In the genomic region with DNA sequence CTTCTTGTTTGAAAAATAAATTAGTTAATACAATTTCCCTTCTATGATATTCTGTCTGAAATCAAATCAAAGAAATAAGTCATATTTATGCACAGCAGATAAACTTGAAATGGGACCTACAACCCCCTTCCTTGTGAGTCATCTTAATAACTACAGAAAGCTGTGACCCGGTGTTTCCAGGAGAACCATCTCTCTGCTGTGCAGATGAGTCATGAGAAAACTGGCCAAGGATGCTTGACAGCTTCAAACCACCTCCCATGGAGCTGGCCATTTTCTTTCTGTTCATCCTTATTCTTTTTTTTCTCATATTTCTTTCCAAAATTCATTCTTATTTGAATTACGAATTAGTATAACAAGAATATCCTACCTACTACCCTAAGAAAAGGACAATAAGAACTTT, we compare ENCODE assay signal across 1 cellular context.
TF ChIP-seq lines count a peak whose summit lies in the region.

No MANE protein-coding gene starts in this region.

TF ChIP-seq in SK-N-SH, 30 proteins besides CTCF, POLR2A, EP300 and RAD21 (continued from another document):
- TF ChIP-seq EZH2phosphoT487 (IDR thresholded peaks at IDR 0.05; ENCODE audit: borderline replicate concordance, low read depth) (no peak), POLR2AphosphoS5 (IDR thresholded peaks at IDR 0.05; ENCODE audit: low read depth, low read length) (peak; percentile 36; the same call in 1 of the 2 replicates), YY1 (IDR thresholded peaks at IDR 0.05; ENCODE audit: low read depth) (peak; percentile 40; the same call in 1 of the 2 replicates), SIN3A (IDR thresholded peaks at IDR 0.05; ENCODE audit: borderline replicate concordance, low read depth, low read length) (no peak), RFX5 (IDR thresholded peaks at IDR 0.05; ENCODE audit: low read length) (no peak), TCF12 (IDR thresholded peaks at IDR 0.05) (peak; percentile 78), FOXJ3 (CRISPR knock-in tag; IDR thresholded peaks at IDR 0.05) (no peak), GABPA (IDR thresholded peaks at IDR 0.05; ENCODE audit: low read depth) (no peak), FOSL2 (IDR thresholded peaks at IDR 0.05; ENCODE audit: borderline replicate concordance, low read depth) (peak; percentile 97), MXI1 (IDR thresholded peaks at IDR 0.05; ENCODE audit: low read depth, low read length) (no peak), MEF2A (IDR thresholded peaks at IDR 0.05; ENCODE audit: borderline replicate concordance, low read depth) (no peak), SMC3 (IDR thresholded peaks at IDR 0.05; ENCODE audit: low read depth, low read length) (no peak), TEAD4 (IDR thresholded peaks at IDR 0.05; ENCODE audit: borderline replicate concordance, insufficient read depth) (peak; percentile 22; the same call in 1 of the 2 replicates), NRF1 (IDR thresholded peaks at IDR 0.05; ENCODE audit: low read depth, low read length) (no peak), NFIC (IDR thresholded peaks at IDR 0.05; ENCODE audit: borderline replicate concordance) (peak; percentile 71), RCOR1 (IDR thresholded peaks at IDR 0.05; ENCODE audit: low read length) (no peak)
- TF ChIP-seq, protein P1, sequence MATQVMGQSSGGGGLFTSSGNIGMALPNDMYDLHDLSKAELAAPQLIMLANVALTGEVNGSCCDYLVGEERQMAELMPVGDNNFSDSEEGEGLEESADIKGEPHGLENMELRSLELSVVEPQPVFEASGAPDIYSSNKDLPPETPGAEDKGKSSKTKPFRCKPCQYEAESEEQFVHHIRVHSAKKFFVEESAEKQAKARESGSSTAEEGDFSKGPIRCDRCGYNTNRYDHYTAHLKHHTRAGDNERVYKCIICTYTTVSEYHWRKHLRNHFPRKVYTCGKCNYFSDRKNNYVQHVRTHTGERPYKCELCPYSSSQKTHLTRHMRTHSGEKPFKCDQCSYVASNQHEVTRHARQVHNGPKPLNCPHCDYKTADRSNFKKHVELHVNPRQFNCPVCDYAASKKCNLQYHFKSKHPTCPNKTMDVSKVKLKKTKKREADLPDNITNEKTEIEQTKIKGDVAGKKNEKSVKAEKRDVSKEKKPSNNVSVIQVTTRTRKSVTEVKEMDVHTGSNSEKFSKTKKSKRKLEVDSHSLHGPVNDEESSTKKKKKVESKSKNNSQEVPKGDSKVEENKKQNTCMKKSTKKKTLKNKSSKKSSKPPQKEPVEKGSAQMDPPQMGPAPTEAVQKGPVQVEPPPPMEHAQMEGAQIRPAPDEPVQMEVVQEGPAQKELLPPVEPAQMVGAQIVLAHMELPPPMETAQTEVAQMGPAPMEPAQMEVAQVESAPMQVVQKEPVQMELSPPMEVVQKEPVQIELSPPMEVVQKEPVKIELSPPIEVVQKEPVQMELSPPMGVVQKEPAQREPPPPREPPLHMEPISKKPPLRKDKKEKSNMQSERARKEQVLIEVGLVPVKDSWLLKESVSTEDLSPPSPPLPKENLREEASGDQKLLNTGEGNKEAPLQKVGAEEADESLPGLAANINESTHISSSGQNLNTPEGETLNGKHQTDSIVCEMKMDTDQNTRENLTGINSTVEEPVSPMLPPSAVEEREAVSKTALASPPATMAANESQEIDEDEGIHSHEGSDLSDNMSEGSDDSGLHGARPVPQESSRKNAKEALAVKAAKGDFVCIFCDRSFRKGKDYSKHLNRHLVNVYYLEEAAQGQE (IDR thresholded peaks at IDR 0.05; ENCODE audit: low read depth, low read length) = 0 out of 2 replicates have a peak, but pooled peaks have one; percentile 12
- TF ChIP-seq, protein P2, sequence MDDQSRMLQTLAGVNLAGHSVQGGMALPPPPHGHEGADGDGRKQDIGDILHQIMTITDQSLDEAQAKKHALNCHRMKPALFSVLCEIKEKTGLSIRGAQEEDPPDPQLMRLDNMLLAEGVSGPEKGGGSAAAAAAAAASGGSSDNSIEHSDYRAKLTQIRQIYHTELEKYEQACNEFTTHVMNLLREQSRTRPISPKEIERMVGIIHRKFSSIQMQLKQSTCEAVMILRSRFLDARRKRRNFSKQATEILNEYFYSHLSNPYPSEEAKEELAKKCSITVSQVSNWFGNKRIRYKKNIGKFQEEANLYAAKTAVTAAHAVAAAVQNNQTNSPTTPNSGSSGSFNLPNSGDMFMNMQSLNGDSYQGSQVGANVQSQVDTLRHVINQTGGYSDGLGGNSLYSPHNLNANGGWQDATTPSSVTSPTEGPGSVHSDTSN (IDR thresholded peaks at IDR 0.05) = peak; percentile 50
- TF ChIP-seq, protein P3, sequence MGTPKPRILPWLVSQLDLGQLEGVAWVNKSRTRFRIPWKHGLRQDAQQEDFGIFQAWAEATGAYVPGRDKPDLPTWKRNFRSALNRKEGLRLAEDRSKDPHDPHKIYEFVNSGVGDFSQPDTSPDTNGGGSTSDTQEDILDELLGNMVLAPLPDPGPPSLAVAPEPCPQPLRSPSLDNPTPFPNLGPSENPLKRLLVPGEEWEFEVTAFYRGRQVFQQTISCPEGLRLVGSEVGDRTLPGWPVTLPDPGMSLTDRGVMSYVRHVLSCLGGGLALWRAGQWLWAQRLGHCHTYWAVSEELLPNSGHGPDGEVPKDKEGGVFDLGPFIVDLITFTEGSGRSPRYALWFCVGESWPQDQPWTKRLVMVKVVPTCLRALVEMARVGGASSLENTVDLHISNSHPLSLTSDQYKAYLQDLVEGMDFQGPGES (IDR thresholded peaks at IDR 0.05; ENCODE audit: low read depth, low read length) = no peak
- TF ChIP-seq, protein P4, sequence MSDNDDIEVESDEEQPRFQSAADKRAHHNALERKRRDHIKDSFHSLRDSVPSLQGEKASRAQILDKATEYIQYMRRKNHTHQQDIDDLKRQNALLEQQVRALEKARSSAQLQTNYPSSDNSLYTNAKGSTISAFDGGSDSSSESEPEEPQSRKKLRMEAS (IDR thresholded peaks at IDR 0.05; ENCODE audit: low read depth) = 0 out of 2 replicates have a peak, but pooled peaks have one; percentile 25
- TF ChIP-seq, protein P5, sequence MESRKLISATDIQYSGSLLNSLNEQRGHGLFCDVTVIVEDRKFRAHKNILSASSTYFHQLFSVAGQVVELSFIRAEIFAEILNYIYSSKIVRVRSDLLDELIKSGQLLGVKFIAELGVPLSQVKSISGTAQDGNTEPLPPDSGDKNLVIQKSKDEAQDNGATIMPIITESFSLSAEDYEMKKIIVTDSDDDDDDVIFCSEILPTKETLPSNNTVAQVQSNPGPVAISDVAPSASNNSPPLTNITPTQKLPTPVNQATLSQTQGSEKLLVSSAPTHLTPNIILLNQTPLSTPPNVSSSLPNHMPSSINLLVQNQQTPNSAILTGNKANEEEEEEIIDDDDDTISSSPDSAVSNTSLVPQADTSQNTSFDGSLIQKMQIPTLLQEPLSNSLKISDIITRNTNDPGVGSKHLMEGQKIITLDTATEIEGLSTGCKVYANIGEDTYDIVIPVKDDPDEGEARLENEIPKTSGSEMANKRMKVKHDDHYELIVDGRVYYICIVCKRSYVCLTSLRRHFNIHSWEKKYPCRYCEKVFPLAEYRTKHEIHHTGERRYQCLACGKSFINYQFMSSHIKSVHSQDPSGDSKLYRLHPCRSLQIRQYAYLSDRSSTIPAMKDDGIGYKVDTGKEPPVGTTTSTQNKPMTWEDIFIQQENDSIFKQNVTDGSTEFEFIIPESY (IDR thresholded peaks at IDR 0.05; ENCODE audit: borderline replicate concordance, low read depth) = no peak
- TF ChIP-seq, protein P6, sequence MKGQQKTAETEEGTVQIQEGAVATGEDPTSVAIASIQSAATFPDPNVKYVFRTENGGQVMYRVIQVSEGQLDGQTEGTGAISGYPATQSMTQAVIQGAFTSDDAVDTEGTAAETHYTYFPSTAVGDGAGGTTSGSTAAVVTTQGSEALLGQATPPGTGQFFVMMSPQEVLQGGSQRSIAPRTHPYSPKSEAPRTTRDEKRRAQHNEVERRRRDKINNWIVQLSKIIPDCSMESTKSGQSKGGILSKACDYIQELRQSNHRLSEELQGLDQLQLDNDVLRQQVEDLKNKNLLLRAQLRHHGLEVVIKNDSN (IDR thresholded peaks at IDR 0.05; ENCODE audit: borderline replicate concordance, low read depth) = no peak
